ENCODE assay signal across 8 cellular contexts in genomic region chr3:160756907-160757623, GRCh38. TPM values are rescaled to one million over a fixed set of nuclear protein-coding genes. Genes with fewer than 3 reads are reported as not detected.
DNase-seq lines count a peak whose midpoint lies in the region; ATAC-seq and TF ChIP-seq lines count a peak whose summit lies in the region.
"Had no signal": no experiment of that assay in that cellular context is flagged by ENCODE, and none has a peak within 500 bp of the region (broad histone marks: within the 10 kb centered on the region; RNA-seq: fewer than 3 reads in every experiment).

No MANE protein-coding gene starts in this region.

- 36 to 42% methylated on average over 19 of the region's 19 CpGs for WGBS in esophagus, 2 donors

- peak; percentile 4; the same call in 1 of the 2 replicates for ATAC-seq in Panc1
- ATAC-seq in GM18502 (IDR thresholded peaks at IDR 0.05; ENCODE audit: poor library complexity, unreplicated experiment) = no peak
- no peak for ATAC-seq in HG03469 (IDR thresholded peaks at IDR 0.05; ENCODE audit: unreplicated experiment)
- no peak for ATAC-seq in GM19351 (IDR thresholded peaks at IDR 0.05; ENCODE audit: unreplicated experiment)
- ATAC-seq: K562 had no signal

- H3K4me3 ChIP-seq in H7 (ENCODE audit: insufficient read depth, low read depth, low read length) = peak overlapping the region; percentile 72
- peak overlapping the region; percentile 84 to 93 for H3K4me3 ChIP-seq in Panc1 (ENCODE audit: low read depth in 2 of 2, low read length in 2 of 2)
- H3K4me3 ChIP-seq in esophagus (ENCODE audit: low read depth in 1 of 2, low read length in 2 of 2) = peak overlapping the region; percentile 82
- H3K4me3 ChIP-seq in neural progenitor cell = peak overlapping the region; percentile 98

- H3K79me2 ChIP-seq in neural progenitor cell (ENCODE audit: low read depth) = peaks cover 58% of the 10 kb centered on the region

- H3K9me3 Mint-ChIP-seq in neural progenitor cell = peaks cover 2% of the 10 kb centered on the region

- POLR2A ChIA-PET in Panc1 (lab: Charles Lee) = no interaction called here

- peak overlapping the region; percentile 7 for H3K9ac ChIP-seq in neural progenitor cell

- H3K36me3 ChIP-seq in H7 (replicated peaks; ENCODE audit: control insufficient read depth, insufficient read depth, low read length) (no peaks in the 10 kb centered on the region), Panc1 (ENCODE audit: control insufficient read depth, insufficient read depth, low read length) (no peaks in the 10 kb centered on the region), esophagus (ENCODE audit: control insufficient read depth in 2 of 2, insufficient read depth in 2 of 2, low read length in 1 of 2) (no peaks in the 10 kb centered on the region), neural progenitor cell (no peaks in the 10 kb centered on the region)

- H3K27ac ChIP-seq in Panc1 (ENCODE audit: low read length) (peak overlapping the region; percentile 81), esophagus (ENCODE audit: low read depth in 2 of 2, low read length in 1 of 2) (no peak overlapping the region), neural progenitor cell (no peak overlapping the region)

- peak overlapping the region; percentile 94 for H3K4me3 Mint-ChIP-seq in neural progenitor cell

- CTCF ChIA-PET in Panc1 (lab: Charles Lee) = no interaction called here

- peaks cover 33% of the 10 kb centered on the region for H3F3A ChIP-seq in neural progenitor cell (ENCODE audit: low read depth)

- H3K27ac Mint-ChIP-seq in neural progenitor cell = no peak overlapping the region

- H3K4me1 ChIP-seq in Panc1 (ENCODE audit: control insufficient read depth, insufficient read depth, low read length) (peaks cover 28% of the 10 kb centered on the region), esophagus (ENCODE audit: control insufficient read depth in 2 of 2, insufficient read depth in 2 of 2, low read length in 1 of 2) (peaks cover 0 to 9% of the 10 kb centered on the region in 2 donors), neural progenitor cell (peaks cover 20% of the 10 kb centered on the region)

- H3K9me3 ChIP-seq in Panc1 (ENCODE audit: control insufficient read depth, insufficient read depth, low read depth, low read length) = no peaks in the 10 kb centered on the region
- no peaks in the 10 kb centered on the region for H3K9me3 ChIP-seq in esophagus (ENCODE audit: control insufficient read depth in 2 of 2, insufficient read depth in 1 of 2, low read depth in 1 of 2, low read length in 1 of 2)
- no peaks in the 10 kb centered on the region for H3K9me3 ChIP-seq in neural progenitor cell (ENCODE audit: low read depth)

- in situ Hi-C loops in Panc1 (cut with HindIII; ENCODE audit: low pct_unique_long_range_greater_than_20kb, low sequenced_read_pairs) = no loop called here

- peaks cover 17% of the 10 kb centered on the region for H3K27me3 Mint-ChIP-seq in neural progenitor cell (ENCODE audit: insufficient read depth, low read depth)

- intact Hi-C loops in Panc1 (cut with micrococcal nuclease; ENCODE audit: unreplicated experiment) = loop anchor here (10.0 kb wide), 1 partner anchor 178 kb away; no protein-coding TSS in a partner anchor

- H3K4me1 Mint-ChIP-seq in neural progenitor cell = peaks cover 31% of the 10 kb centered on the region

- TF ChIP-seq CTCF in Panc1 (IDR thresholded peaks at IDR 0.05) = no peak
- no peak for TF ChIP-seq CTCF in neural progenitor cell (IDR thresholded peaks at IDR 0.05)

- peak; percentile 10 for DNase-seq in H7
- DNase-seq in Panc1 (ENCODE audit: low read depth, low spot score) = no peak
- DNase-seq in neural progenitor cell (ENCODE audit: low spot score) = peak; percentile 58

- peaks cover 23% of the 10 kb centered on the region for H4K20me1 ChIP-seq in neural progenitor cell (ENCODE audit: low read depth)

- H3K27me3 ChIP-seq in H7 (ENCODE audit: control insufficient read depth, insufficient read depth, low read length) (peaks cover 31% of the 10 kb centered on the region), Panc1 (ENCODE audit: control insufficient read depth, insufficient read depth, low read length) (no peaks in the 10 kb centered on the region), esophagus (ENCODE audit: control insufficient read depth in 1 of 2, insufficient read depth in 2 of 2, low read length in 2 of 2) (no peaks in the 10 kb centered on the region), neural progenitor cell (peaks cover 31% of the 10 kb centered on the region)

- H3K4me2 ChIP-seq in neural progenitor cell = peak overlapping the region; percentile 93

- no TSS peak for BruUV-seq in Panc1 (replicated peaks; lab: Mats Ljungman, UMichigan)

- H2AFZ ChIP-seq in neural progenitor cell (replicated peaks) = peak overlapping the region; percentile 85

- H3K36me3 Mint-ChIP-seq in neural progenitor cell = peaks cover 6% of the 10 kb centered on the region

RNA-seq across cellular contexts. Expression of gene PPM1L, which starts 1.0 kb away (rescaled TPM):
- 3.2 and 5.7 TPM in 2 replicates for total RNA-seq in H7 (2014; rRNA removed; shearing (Covaris generic))
- 23.8 TPM for total RNA-seq in Panc1 (2021; ENCODE audit: unreplicated experiment)
- polyA plus RNA-seq in Panc1 (2012; ENCODE audit: insufficient read length) = 8.3 TPM
- polyA plus RNA-seq in esophagus = 1 to 10 TPM; 2.7 to 3.0 TPM
- 16.5 and 25.2 TPM in 2 replicates for total RNA-seq in neural progenitor cell (ENCODE audit: low replicate concordance)
